ENCODE assay signal across 22 cellular contexts in genomic region chr15:94021621-94022320, GRCh38.
DNase-seq lines count a peak whose midpoint lies in the region; TF ChIP-seq lines count a peak whose summit lies in the region.
"Had no signal": no experiment of that assay in that cellular context is flagged by ENCODE, and none has a peak within 500 bp of the region (broad histone marks: within the 10 kb centered on the region; RNA-seq: fewer than 3 reads in every experiment).

No MANE protein-coding gene starts in this region.

- no peak for TF ChIP-seq EP300 in esophagus muscularis mucosa (IDR thresholded peaks at IDR 0.05)

- no peak overlapping the region for H3K4me3 ChIP-seq in esophagus muscularis mucosa
- no peak overlapping the region for H3K4me3 ChIP-seq in rectal smooth muscle tissue (ENCODE audit: low read length)
- no peak overlapping the region for H3K4me3 ChIP-seq in uterus
- no peak overlapping the region for H3K4me3 ChIP-seq in brain microvascular endothelial cell (ENCODE audit: low read depth, low read length)
- H3K4me3 ChIP-seq: BLaER1, GM12878, GM23248, SJSA1 had no signal

- no peaks in the 10 kb centered on the region for H3K27me3 ChIP-seq in esophagus muscularis mucosa
- no peaks in the 10 kb centered on the region for H3K27me3 ChIP-seq in rectal smooth muscle tissue (ENCODE audit: control insufficient read depth, insufficient read depth, low read length)
- H3K27me3 ChIP-seq in uterus, result no peaks in the 10 kb centered on the region
- no peaks in the 10 kb centered on the region for H3K27me3 ChIP-seq in brain microvascular endothelial cell (replicated peaks)
- H3K27me3 ChIP-seq: BLaER1, SJSA1 had no signal

- 63% methylated on average over 5 of the region's 5 CpGs for WGBS in esophagus muscularis mucosa

- H3K36me3 ChIP-seq in esophagus muscularis mucosa, result no peaks in the 10 kb centered on the region
- no peaks in the 10 kb centered on the region for H3K36me3 ChIP-seq in rectal smooth muscle tissue (ENCODE audit: control insufficient read depth, insufficient read depth, low read length)
- H3K36me3 ChIP-seq in uterus, result no peaks in the 10 kb centered on the region
- H3K36me3 ChIP-seq in brain microvascular endothelial cell (replicated peaks), result no peaks in the 10 kb centered on the region
- H3K36me3 ChIP-seq: BLaER1, SJSA1 had no signal

- no peak overlapping the region for H3K9ac ChIP-seq in rectal smooth muscle tissue (ENCODE audit: low read length)
- H3K9ac ChIP-seq: BLaER1, GM23248 had no signal

- DNase-seq in NCI-H69 (lab: John Stamatoyannopoulos, UW) (peak; percentile 6), esophagus muscularis mucosa (ENCODE audit: extremely low spot score) (no peak), uterus (peak in 1 of 2 donors; percentile 56), brain microvascular endothelial cell (no peak), NCI-H128 (lab: John Stamatoyannopoulos, UW; ENCODE audit: unreplicated experiment) (no peak)
- no peak for DNase-seq in activated naive CD4-positive, alpha-beta T cell treated with Interleukin-2 at 50 U/mL for 16 hours
- DNase-seq: ACHN; CD4-positive, alpha-beta T cell; DND-41; GM23248; KBM-7; NCI-H1092; NCI-H1436 treated with DMSO at 0.1 percent for 48 hours; NCI-H1930; NCI-H2227 treated with DMSO at 0.1 percent for 48 hours; NCI-H510A treated with DMSO at 0.1 percent for 48 hours; NCI-H82 had no signal

- no peak for TF ChIP-seq POLR2A in esophagus muscularis mucosa (IDR thresholded peaks at IDR 0.05; ENCODE audit: low read depth)
- no peak for TF ChIP-seq POLR2A in uterus (IDR thresholded peaks at IDR 0.05)

- H3K9me3 ChIP-seq in esophagus muscularis mucosa (no peaks in the 10 kb centered on the region), uterus (no peaks in the 10 kb centered on the region)
- H3K9me3 ChIP-seq: BLaER1, SJSA1 had no signal

- intact Hi-C loops in esophagus muscularis mucosa (cut with DNase I), result loop anchor here (10.0 kb wide), 1 partner anchor 63 kb away; no protein-coding TSS in a partner anchor
- intact Hi-C loops in uterus (cut with DNase I; ENCODE audit: low total_unique reads), result no loop called here

- TF ChIP-seq CTCF in esophagus muscularis mucosa (IDR thresholded peaks at IDR 0.05) (no peak), uterus (IDR thresholded peaks at IDR 0.05) (no peak), brain microvascular endothelial cell (IDR thresholded peaks at IDR 0.05; ENCODE audit: low read depth, low read length, missing control alignments) (no peak)

- H3K4me1 ChIP-seq in esophagus muscularis mucosa (peaks cover 0 to 70% (median 59%) of the 10 kb centered on the region in 4 donors), rectal smooth muscle tissue (ENCODE audit: control insufficient read depth, insufficient read depth, low read length) (peaks cover 35% of the 10 kb centered on the region), uterus (no peaks in the 10 kb centered on the region)
- H3K4me1 ChIP-seq: BLaER1 had no signal

- peak overlapping the region; percentile 70 to 81 (median 78) for H3K27ac ChIP-seq in esophagus muscularis mucosa (replicated peaks in 1 of 4)
- peak overlapping the region; percentile 76 for H3K27ac ChIP-seq in rectal smooth muscle tissue (ENCODE audit: low read depth, low read length)
- H3K27ac ChIP-seq in uterus, result peak overlapping the region; percentile 15 to 19
- no peak overlapping the region for H3K27ac ChIP-seq in brain microvascular endothelial cell
- H3K27ac ChIP-seq: BLaER1, GM23248, HL-60, SJSA1 had no signal

- in situ Hi-C loops in brain microvascular endothelial cell (cut with HindIII; ENCODE audit: low pct_ligation_motif_present, low sequenced_read_pairs), result no loop called here
